8 cellular contexts compared by ENCODE assay signal in genomic region chr7:107168233-107169119, GRCh38.
DNase-seq lines count a peak whose midpoint lies in the region; ATAC-seq and FAIRE-seq lines count a peak whose summit lies in the region.

TSS of gene HBP1 (plus strand) at chr7:107169003. CDS start at chr7:107179894, 10,891 bp downstream.

- H3K4me3 Mint-ChIP-seq in effector memory CD8-positive, alpha-beta T cell, result peak within 1 kb of the TSS; percentile 95 to 97

- peaks cover 34 to 35% of the 10 kb centered on the region in 2 donors for H3K4me1 Mint-ChIP-seq in effector memory CD8-positive, alpha-beta T cell (ENCODE audit: low read depth in 2 of 2)

- peak within 1 kb of the TSS; percentile 99 for H3K27ac Mint-ChIP-seq in effector memory CD8-positive, alpha-beta T cell

- H3K36me3 Mint-ChIP-seq in effector memory CD8-positive, alpha-beta T cell (ENCODE audit: insufficient read depth), result peaks cover 55% of the 10 kb centered on the region

- peak; percentile 85 for ATAC-seq in GM21367 (IDR thresholded peaks at IDR 0.05; ENCODE audit: unreplicated experiment)
- peak; percentile 78 for ATAC-seq in effector memory CD8-positive, alpha-beta T cell (replicated peaks)

- DNase-seq in COLO668 (lab: John Stamatoyannopoulos, UW; ENCODE audit: unreplicated experiment) (peak; percentile 96), HTR-8/SVneo (ENCODE audit: insufficient read length, low spot score) (peak; percentile 93), NOMO-1 treated with dmso at 0.1 percent for 144 hours (lab: John Stamatoyannopoulos, UW; ENCODE audit: unreplicated experiment) (peak; percentile 97), medulla oblongata (ENCODE audit: extremely low spot score) (peak; percentile 100)
- peak; percentile 66 to 92 (median 88) for DNase-seq in activated CD8-positive, alpha-beta memory T cell treated with anti-CD3 and anti-CD28 coated beads for 48 hours (ENCODE audit: low read depth in 2 of 3, low spot score in 2 of 3)
- peak; percentile 96 to 98 (median 97) for DNase-seq in effector memory CD8-positive, alpha-beta T cell
- peak; percentile 97 for DNase-seq in stimulated activated CD8-positive, alpha-beta memory T cell treated with anti-CD3 and anti-CD28 coated beads, Interleukin-12 subunit alpha, Interleukin-12 subunit beta, amount 100 ng/mL, for 1 hour (ENCODE audit: low read depth)

- no peaks in the 10 kb centered on the region for H3K9me3 Mint-ChIP-seq in effector memory CD8-positive, alpha-beta T cell

- peaks cover 6 to 18% of the 10 kb centered on the region in 2 donors for H3K27me3 Mint-ChIP-seq in effector memory CD8-positive, alpha-beta T cell

- FAIRE-seq in HTR-8/SVneo (lab: Jason Lieb, UNC), result peak; percentile 38

Comparison
In these comparisons a context has a peak if more than half of its experiments do, and no peak if none do; other contexts are left out.
1. Peak in every context shown above with its lines: DNase-seq and ATAC-seq.